23 cellular contexts compared by ENCODE assay signal in the genomic region with DNA sequence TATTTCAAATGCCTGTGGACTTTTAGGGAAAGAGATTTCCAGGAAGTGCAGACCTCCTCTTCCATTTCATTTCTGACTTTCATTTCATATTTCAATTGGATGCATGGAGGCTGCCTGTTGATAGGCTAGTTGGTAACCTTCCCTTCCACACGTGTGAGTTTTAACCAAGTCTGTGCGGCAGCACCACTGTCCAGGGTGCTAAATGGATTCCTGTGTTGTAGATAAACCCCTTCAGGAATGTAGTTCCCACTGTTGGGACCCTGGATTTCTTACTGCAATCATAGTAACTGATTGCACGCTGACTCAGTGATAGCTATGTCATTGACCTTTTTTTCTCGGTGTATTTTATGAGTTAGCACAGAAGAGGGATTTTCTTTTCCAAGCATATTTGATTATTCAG. TPM values are rescaled to one million over a fixed set of nuclear protein-coding genes. Genes with fewer than 3 reads are reported as not detected.
DNase-seq lines count a peak whose midpoint lies in the region; ATAC-seq lines count a peak whose summit lies in the region.
"Had no signal": no experiment of that assay in that cellular context is flagged by ENCODE, and none has a peak within 500 bp of the region (broad histone marks: within the 10 kb centered on the region; RNA-seq: fewer than 3 reads in every experiment).

No MANE protein-coding gene starts in this region.

- DNase-seq in ACHN (peak; percentile 33), LHCN-M2 (ENCODE audit: low read depth) (peak; percentile 27), ecto neural progenitor cell (ENCODE audit: low spot score) (peak; percentile 45), left kidney (ENCODE audit: low read depth, low spot score) (peak; percentile 45), NCI-H146 (lab: John Stamatoyannopoulos, UW) (no peak), NCI-H128 (lab: John Stamatoyannopoulos, UW; ENCODE audit: unreplicated experiment) (no peak), globus pallidus (ENCODE audit: low spot score) (no peak)
- DNase-seq: activated CD4-positive, alpha-beta T cell treated with anti-CD3 and anti-CD28 coated beads for 4 hours; activated CD8-positive, alpha-beta memory T cell treated with anti-CD3 and anti-CD28 coated beads, Interleukin-2, amount 50 U/mL, for 4 hours; activated gamma-delta T cell; aorta; erythroblast; heart right ventricle; KG1; left cardiac atrium; mucosa of descending colon; NCI-H1092 treated with DMSO at 0.1 percent for 48 hours; NCI-H69; occipital lobe; PC-9; right lobe of liver; upper lobe of left lung had no signal

- ATAC-seq in HG03108 (IDR thresholded peaks at IDR 0.05; ENCODE audit: unreplicated experiment) = no peak
- ATAC-seq: left cardiac atrium, mucosa of descending colon had no signal

- in situ Hi-C loops in ACHN (cut with HindIII; ENCODE audit: low pct_ligation_motif_present, low pct_unique_long_range_greater_than_20kb, low sequenced_read_pairs) = loop anchor here (25.0 kb wide), 1 partner anchor 313 kb away; the partner anchor contains the start of gene CALCR

RNA-seq across cellular contexts. Expression of gene VPS50, which starts 17.6 kb away (rescaled TPM):
- total RNA-seq in LHCN-M2 (2014; rRNA removed) = 32.5 and 42.2 TPM in 2 replicates
- 6.0 TPM for polyA plus RNA-seq in LHCN-M2 (2012)

RNA-seq across cellular contexts. Expression of gene HEPACAM2, which starts 23.5 kb away (rescaled TPM):
- not detected in 2 replicates for total RNA-seq in LHCN-M2 (2014; rRNA removed)
- polyA plus RNA-seq in LHCN-M2 (2012) = not detected
- total RNA-seq: aorta, left cardiac atrium, occipital lobe, PC-9, right lobe of liver had no signal
- polyA plus RNA-seq: heart right ventricle had no signal

Comparison
In these comparisons a context has a peak if more than half of its experiments do, and no peak if none do; other contexts are left out.
1. DNase-seq: peak in ACHN (single experiment), LHCN-M2 (single experiment), ecto neural progenitor cell (single experiment) and left kidney (single experiment); none in NCI-H146 (single experiment), NCI-H128 (single experiment) and globus pallidus (single experiment).